16 cellular contexts compared by ENCODE assay signal in the genomic region with DNA sequence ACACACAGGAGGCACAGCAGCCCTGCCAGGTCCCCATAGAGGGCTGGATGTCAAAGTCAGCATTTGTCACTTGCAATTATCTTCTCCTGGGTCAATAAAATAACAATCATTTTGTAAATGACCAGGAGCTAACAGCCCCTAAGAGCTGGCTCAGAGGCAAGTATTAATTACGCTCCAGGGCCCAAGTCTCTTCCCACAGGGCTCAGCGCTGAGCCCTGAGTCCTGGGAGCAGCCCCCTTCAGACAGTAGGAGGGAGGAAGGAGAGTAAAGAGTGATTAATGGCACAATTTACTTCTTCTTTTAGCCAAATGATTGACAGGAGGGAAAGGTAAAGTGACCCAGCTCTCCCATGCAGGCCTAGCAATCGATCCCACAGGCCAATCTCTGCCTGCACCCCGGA.
"Had no signal": no experiment of that assay in that cellular context is flagged by ENCODE, and none has a peak within 500 bp of the region (broad histone marks: within the 10 kb centered on the region; RNA-seq: fewer than 3 reads in every experiment).

No MANE protein-coding gene starts in this region.

- H3K36me3 Mint-ChIP-seq: activated naive CD8-positive, alpha-beta T cell treated with anti-CD3 and anti-CD28 coated beads for 36 hours had no signal

- H3K4me3 Mint-ChIP-seq: activated naive CD8-positive, alpha-beta T cell treated with anti-CD3 and anti-CD28 coated beads for 36 hours; activated T-helper 17 cell treated with anti-CD3 and anti-CD28 coated beads, Interleukin-2, amount 50 U/mL, for 72 hours had no signal

- H3K9me3 Mint-ChIP-seq: activated naive CD8-positive, alpha-beta T cell treated with anti-CD3 and anti-CD28 coated beads for 36 hours had no signal

- H3K27ac Mint-ChIP-seq: activated naive CD8-positive, alpha-beta T cell treated with anti-CD3 and anti-CD28 coated beads for 36 hours; activated T-helper 17 cell treated with anti-CD3 and anti-CD28 coated beads, Interleukin-2, amount 50 U/mL, for 72 hours had no signal

- DNase-seq: activated CD4-positive, alpha-beta T cell treated with anti-CD3 and anti-CD28 coated beads, Interleukin-2, amount 50 U/mL, for 4 hours; activated naive CD4-positive, alpha-beta T cell; activated naive CD8-positive, alpha-beta T cell treated with anti-CD3 and anti-CD28 coated beads for 36 hours; activated T-cell treated with anti-CD3 and anti-CD28 coated beads, Interleukin-2, amount 50 U/mL, for 1 hour; amniotic stem cell; effector CD4-positive, alpha-beta T cell; heart right ventricle; kidney glomerular epithelial cell; left ventricle myocardium inferior; mammary epithelial cell; midbrain; stimulated activated CD4-positive, alpha-beta T cell treated with anti-CD3 and anti-CD28 coated beads, Interleukin-2, amount 100 ng/mL, for 24 hours; stimulated activated naive CD8-positive, alpha-beta T cell treated with anti-CD3 and anti-CD28 coated beads, Interleukin-15, Interleukin-2, amounts not matched to agents 100 U/mL and 50 U/mL, for 24 hours; substantia nigra; tibial artery had no signal
